In genomic region chr17:57979076-57979475, GRCh38 we compare ENCODE assay signal across 20 cellular contexts. TPM values are rescaled to one million over a fixed set of nuclear protein-coding genes. Genes with fewer than 3 reads are reported as not detected.
"Had no signal": no experiment of that assay in that cellular context is flagged by ENCODE, and none has a peak within 500 bp of the region (broad histone marks: within the 10 kb centered on the region; RNA-seq: fewer than 3 reads in every experiment).

No MANE protein-coding gene starts in this region.

- H3K27ac Mint-ChIP-seq: activated CD4-positive, alpha-beta T cell treated with anti-CD3 and anti-CD28 coated beads, Interleukin-2, amount 10 ng/mL, durations not matched to agents 24 days and 14 days; activated T-helper 1 cell treated with anti-CD3 and anti-CD28 coated beads, Interleukin-12 subunit alpha, Interleukin-12 subunit beta, Interleukin-2, Interleukin-4 antibody, amounts not matched to agents 30 ng/mL and 10 ng/mL and 1 ng/mL, durations not matched to agents 14 hours and 24 hours and 36 hours; T-helper 1 cell treated with Interleukin-12 subunit alpha and Interleukin-12 subunit beta and Interleukin-4 antibody, amounts not matched to agents 30 μg/mL and 1 μg/mL, for 36 hours had no signal

- H3K27ac ChIP-seq: SJSA1 had no signal

- H3K4me3 ChIP-seq: SJSA1 had no signal

- H3K9me3 ChIP-seq: SJSA1 had no signal

- ATAC-seq: activated CD4-positive, CD25-positive, alpha-beta regulatory T cell treated with anti-CD3 and anti-CD28 coated beads, Interleukin-2, amount 50 U/mL, for 24 hours; activated naive CD4-positive, alpha-beta T cell treated with anti-CD3 and anti-CD28 coated beads, Interleukin-2, amount 50 U/mL, for 72 hours; PC-3 had no signal

- H3K27me3 Mint-ChIP-seq: activated CD4-positive, alpha-beta T cell treated with anti-CD3 and anti-CD28 coated beads, Interleukin-2, amount 10 ng/mL, durations not matched to agents 24 days and 14 days had no signal

- H3K4me3 Mint-ChIP-seq: activated CD4-positive, alpha-beta T cell treated with anti-CD3 and anti-CD28 coated beads, Interleukin-2, amount 10 ng/mL, durations not matched to agents 24 days and 14 days; activated T-helper 1 cell treated with anti-CD3 and anti-CD28 coated beads, Interleukin-12 subunit alpha, Interleukin-12 subunit beta, Interleukin-2, Interleukin-4 antibody, amounts not matched to agents 30 ng/mL and 10 ng/mL and 1 ng/mL, durations not matched to agents 14 hours and 24 hours and 36 hours; T-helper 1 cell treated with Interleukin-12 subunit alpha and Interleukin-12 subunit beta and Interleukin-4 antibody, amounts not matched to agents 30 μg/mL and 1 μg/mL, for 36 hours had no signal

- H3K9me3 Mint-ChIP-seq: activated CD4-positive, alpha-beta T cell treated with anti-CD3 and anti-CD28 coated beads, Interleukin-2, amount 10 ng/mL, durations not matched to agents 24 days and 14 days; activated naive CD4-positive, alpha-beta T cell treated with anti-CD3 and anti-CD28 coated beads, Interleukin-2, amount 50 U/mL, for 72 hours; activated T-helper 1 cell treated with anti-CD3 and anti-CD28 coated beads, Interleukin-12 subunit alpha, Interleukin-12 subunit beta, Interleukin-2, Interleukin-4 antibody, amounts not matched to agents 30 ng/mL and 10 ng/mL and 1 ng/mL, durations not matched to agents 14 hours and 24 hours and 36 hours; T-helper 1 cell treated with Interleukin-12 subunit alpha and Interleukin-12 subunit beta and Interleukin-4 antibody, amounts not matched to agents 30 μg/mL and 1 μg/mL, for 36 hours had no signal

- DNase-seq: activated CD4-positive, alpha-beta T cell treated with anti-CD3 and anti-CD28 coated beads, Interleukin-2, amount 10 ng/mL, durations not matched to agents 24 days and 14 days; activated CD4-positive, alpha-beta T cell treated with anti-CD3 and anti-CD28 coated beads, Interleukin-2, amount 50 U/mL, for 48 hours; activated CD8-positive, alpha-beta memory T cell treated with anti-CD3 and anti-CD28 coated beads, Interleukin-2, amount 50 U/mL, for 4 hours; activated effector memory CD4-positive, alpha-beta T cell treated with Interleukin-2 at 50 U/mL for 16 hours; activated naive CD4-positive, alpha-beta T cell; IMR-90; KBM-7; NCI-H1092 treated with DMSO at 0.1 percent for 48 hours; NCI-H1417 treated with DMSO at 0.1 percent for 48 hours; NCI-H1694 treated with DMSO at 0.1 percent for 48 hours; NCI-H2029 treated with DMSO at 0.1 percent for 48 hours; NCI-H510A treated with DMSO at 0.1 percent for 48 hours; NCI-H69; PC-3; SHP77 had no signal

RNA-seq across cellular contexts. Expression of gene CUEDC1, which starts 23.9 kb away (rescaled TPM):
- total RNA-seq: activated T-helper 1 cell treated with anti-CD3 and anti-CD28 coated beads, Interleukin-12 subunit alpha, Interleukin-12 subunit beta, Interleukin-2, Interleukin-4 antibody, amounts not matched to agents 30 ng/mL and 10 ng/mL and 1 ng/mL, durations not matched to agents 14 hours and 24 hours and 36 hours had no signal
